In the genomic region with DNA sequence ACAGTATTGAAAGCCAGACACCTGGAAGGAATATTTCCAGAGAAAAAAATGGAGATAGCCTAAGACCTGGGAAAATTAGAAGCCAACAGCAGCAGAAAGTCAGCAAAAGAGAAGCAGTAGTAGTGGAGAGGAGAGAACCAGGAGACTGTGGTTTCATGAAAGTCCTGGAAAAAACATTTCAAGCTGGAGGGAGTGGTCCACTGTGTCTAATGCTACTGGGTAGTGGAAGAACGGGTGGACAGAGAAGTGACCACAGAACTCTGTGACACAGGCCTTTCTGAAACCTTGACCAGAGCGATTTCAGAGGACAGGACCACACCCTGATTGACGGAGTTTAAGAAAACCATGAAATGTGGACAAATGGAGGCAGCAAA, we compare ENCODE assay signal across 17 cellular contexts. TPM values are rescaled to one million over a fixed set of nuclear protein-coding genes. Genes with fewer than 3 reads are reported as not detected.
DNase-seq lines count a peak whose midpoint lies in the region; ATAC-seq and TF ChIP-seq lines count a peak whose summit lies in the region.
"Had no signal": no experiment of that assay in that cellular context is flagged by ENCODE, and none has a peak within 500 bp of the region (broad histone marks: within the 10 kb centered on the region; RNA-seq: fewer than 3 reads in every experiment).

No MANE protein-coding gene starts in this region.

- intact Hi-C loops in activated CD8-positive, alpha-beta T cell treated with anti-CD3 and anti-CD28 coated beads for 36 hours (cut with micrococcal nuclease) = no loop called here
- intact Hi-C loops in spleen (cut with DNase I; ENCODE audit: low total_unique reads) = no loop called here

- ATAC-seq in activated CD8-positive, alpha-beta T cell treated with anti-CD3 and anti-CD28 coated beads, Interleukin-2, amount 10 ng/mL, durations not matched to agents 7 days and 5 days = no peak
- no peak for ATAC-seq in activated CD8-positive, alpha-beta T cell treated with anti-CD3 and anti-CD28 coated beads for 36 hours
- no peak for ATAC-seq in activated naive CD8-positive, alpha-beta T cell treated with anti-CD3 and anti-CD28 coated beads, Interleukin-2, amount 50 U/mL, for 24 hours
- no peak for ATAC-seq in GM18505 (IDR thresholded peaks at IDR 0.05; ENCODE audit: unreplicated experiment)
- ATAC-seq: left ventricle myocardium superior; stimulated activated naive CD8-positive, alpha-beta T cell treated with anti-CD3 and anti-CD28 coated beads, Interleukin-15, Interleukin-2, amounts not matched to agents 100 U/mL and 50 U/mL, for 24 hours had no signal

- peaks cover 17% of the 10 kb centered on the region for H3K9me3 Mint-ChIP-seq in activated CD8-positive, alpha-beta T cell treated with anti-CD3 and anti-CD28 coated beads, Interleukin-2, amount 10 ng/mL, durations not matched to agents 7 days and 5 days (ENCODE audit: insufficient read depth)
- H3K9me3 Mint-ChIP-seq in activated CD8-positive, alpha-beta T cell treated with anti-CD3 and anti-CD28 coated beads for 36 hours = peaks cover 10% of the 10 kb centered on the region
- H3K9me3 Mint-ChIP-seq in IgD-negative memory B cell = peaks cover 4 to 7% (median 6%) of the 10 kb centered on the region in 3 donors
- peaks cover 8% of the 10 kb centered on the region for H3K9me3 Mint-ChIP-seq in activated naive CD8-positive, alpha-beta T cell treated with anti-CD3 and anti-CD28 coated beads, Interleukin-2, amount 50 U/mL, for 24 hours

- H3K4me3 ChIP-seq in spleen = no peak overlapping the region

- CTCF ChIA-PET in activated CD8-positive, alpha-beta T cell treated with anti-CD3 and anti-CD28 coated beads, Interleukin-2, amount 10 ng/mL, durations not matched to agents 7 days and 5 days (lab: Charles Lee) = interaction anchor here (0.7 to 2.7 kb wide), 8 partner anchors 14 to 80 kb away, joined by 3 to 10 read pairs (median 4); partner anchors contain the start of gene SH3BP5
- CTCF ChIA-PET in activated CD8-positive, alpha-beta T cell treated with anti-CD3 and anti-CD28 coated beads for 36 hours (lab: Charles Lee) = interaction anchor here (1.0 to 1.5 kb wide), 5 partner anchors 14 to 80 kb away, joined by 3 to 8 read pairs (median 3); partner anchors contain the start of gene SH3BP5

- TF ChIP-seq CTCF in activated CD8-positive, alpha-beta T cell treated with anti-CD3 and anti-CD28 coated beads for 36 hours (IDR thresholded peaks at IDR 0.05) = no peak
- TF ChIP-seq CTCF in spleen (IDR thresholded peaks at IDR 0.05 in 8 of 11, conservative IDR thresholded peaks at IDR 0.05 in 3 of 11) = no peak

- peak overlapping the region; percentile 21 for H3K27ac Mint-ChIP-seq in activated CD8-positive, alpha-beta T cell treated with anti-CD3 and anti-CD28 coated beads, Interleukin-2, amount 10 ng/mL, durations not matched to agents 7 days and 5 days
- no peak overlapping the region for H3K27ac Mint-ChIP-seq in activated CD8-positive, alpha-beta T cell treated with anti-CD3 and anti-CD28 coated beads for 36 hours
- peak overlapping the region; percentile 87 to 99 (median 91) for H3K27ac Mint-ChIP-seq in IgD-negative memory B cell
- H3K27ac Mint-ChIP-seq in activated naive CD8-positive, alpha-beta T cell treated with anti-CD3 and anti-CD28 coated beads, Interleukin-2, amount 50 U/mL, for 24 hours = peak overlapping the region; percentile 3
- H3K27ac Mint-ChIP-seq: progenitor cell of endocrine pancreas had no signal

- H3K27ac ChIP-seq in spleen = peak overlapping the region in 6 of 8 donors; percentile 2 to 90 (median 80)

- H3K9me3 ChIP-seq in spleen = peaks cover 0 to 29% (median 14%) of the 10 kb centered on the region in 8 donors

- H3K27me3 ChIP-seq in spleen (replicated peaks in 1 of 7) = no peaks in the 10 kb centered on the region

- H3K36me3 ChIP-seq in spleen = no peaks in the 10 kb centered on the region

- POLR2A ChIA-PET in activated CD8-positive, alpha-beta T cell treated with anti-CD3 and anti-CD28 coated beads, Interleukin-2, amount 10 ng/mL, durations not matched to agents 7 days and 5 days (lab: Charles Lee) = no interaction called here
- POLR2A ChIA-PET in activated CD8-positive, alpha-beta T cell treated with anti-CD3 and anti-CD28 coated beads for 36 hours (lab: Charles Lee) = interaction anchor here (1.2 kb wide), 2 partner anchors 8 to 152 kb away, joined by 3 to 4 read pairs; no protein-coding TSS in a partner anchor

- TF ChIP-seq POLR2A in spleen (IDR thresholded peaks at IDR 0.05) (no peak), GM18505 (IDR thresholded peaks at IDR 0.05; ENCODE audit: borderline replicate concordance, extremely low read depth, insufficient read depth, insufficient read length) (no peak)

- peaks cover 14% of the 10 kb centered on the region for H3K27me3 Mint-ChIP-seq in activated CD8-positive, alpha-beta T cell treated with anti-CD3 and anti-CD28 coated beads, Interleukin-2, amount 10 ng/mL, durations not matched to agents 7 days and 5 days (ENCODE audit: low read depth)
- H3K27me3 Mint-ChIP-seq in activated CD8-positive, alpha-beta T cell treated with anti-CD3 and anti-CD28 coated beads for 36 hours = no peaks in the 10 kb centered on the region
- H3K27me3 Mint-ChIP-seq in IgD-negative memory B cell = peaks cover 5% of the 10 kb centered on the region
- H3K27me3 Mint-ChIP-seq in activated naive CD8-positive, alpha-beta T cell treated with anti-CD3 and anti-CD28 coated beads, Interleukin-2, amount 50 U/mL, for 24 hours = no peaks in the 10 kb centered on the region
- H3K27me3 Mint-ChIP-seq: progenitor cell of endocrine pancreas had no signal

- H3K36me3 Mint-ChIP-seq in activated CD8-positive, alpha-beta T cell treated with anti-CD3 and anti-CD28 coated beads, Interleukin-2, amount 10 ng/mL, durations not matched to agents 7 days and 5 days (ENCODE audit: low read depth) = peaks cover 8% of the 10 kb centered on the region
- peaks cover 2% of the 10 kb centered on the region for H3K36me3 Mint-ChIP-seq in activated CD8-positive, alpha-beta T cell treated with anti-CD3 and anti-CD28 coated beads for 36 hours (ENCODE audit: low read depth)
- peaks cover 8% of the 10 kb centered on the region for H3K36me3 Mint-ChIP-seq in IgD-negative memory B cell
- peaks cover 2% of the 10 kb centered on the region for H3K36me3 Mint-ChIP-seq in activated naive CD8-positive, alpha-beta T cell treated with anti-CD3 and anti-CD28 coated beads, Interleukin-2, amount 50 U/mL, for 24 hours (ENCODE audit: low read depth)

- peaks cover 34% of the 10 kb centered on the region for H3K4me1 Mint-ChIP-seq in activated CD8-positive, alpha-beta T cell treated with anti-CD3 and anti-CD28 coated beads, Interleukin-2, amount 10 ng/mL, durations not matched to agents 7 days and 5 days (ENCODE audit: low read depth)
- peaks cover 28% of the 10 kb centered on the region for H3K4me1 Mint-ChIP-seq in activated CD8-positive, alpha-beta T cell treated with anti-CD3 and anti-CD28 coated beads for 36 hours (ENCODE audit: low read depth)
- peaks cover 48 to 54% (median 52%) of the 10 kb centered on the region in 3 donors for H3K4me1 Mint-ChIP-seq in IgD-negative memory B cell
- H3K4me1 Mint-ChIP-seq in activated naive CD8-positive, alpha-beta T cell treated with anti-CD3 and anti-CD28 coated beads, Interleukin-2, amount 50 U/mL, for 24 hours = peaks cover 29% of the 10 kb centered on the region

- DNase-seq in activated CD8-positive, alpha-beta T cell treated with anti-CD3 and anti-CD28 coated beads, Interleukin-2, amount 10 ng/mL, durations not matched to agents 7 days and 5 days = no peak
- DNase-seq in activated CD8-positive, alpha-beta T cell treated with anti-CD3 and anti-CD28 coated beads for 36 hours = no peak
- DNase-seq in activated naive CD8-positive, alpha-beta T cell treated with anti-CD3 and anti-CD28 coated beads, Interleukin-2, amount 50 U/mL, for 24 hours = no peak
- DNase-seq in spleen (no peak), cerebellar cortex (ENCODE audit: low spot score) (no peak), mucosa of gallbladder (ENCODE audit: low spot score) (no peak)
- DNase-seq: activated CD4-positive, alpha-beta T cell treated with anti-CD3 and anti-CD28 coated beads for 48 hours; GOT3; KG1; left ventricle myocardium superior; NCI-H1092 treated with DMSO at 0.1 percent for 48 hours; NCI-H748 treated with DMSO at 0.1 percent for 48 hours; stimulated activated naive CD8-positive, alpha-beta T cell treated with anti-CD3 and anti-CD28 coated beads, Interleukin-15, Interleukin-2, amounts not matched to agents 100 U/mL and 50 U/mL, for 24 hours; SW 1271 had no signal

- H3K4me3 Mint-ChIP-seq in activated CD8-positive, alpha-beta T cell treated with anti-CD3 and anti-CD28 coated beads, Interleukin-2, amount 10 ng/mL, durations not matched to agents 7 days and 5 days = no peak overlapping the region
- no peak overlapping the region for H3K4me3 Mint-ChIP-seq in activated CD8-positive, alpha-beta T cell treated with anti-CD3 and anti-CD28 coated beads for 36 hours
- peak overlapping the region in 3 of 4 donors; percentile 9 to 90 (median 9) for H3K4me3 Mint-ChIP-seq in IgD-negative memory B cell
- H3K4me3 Mint-ChIP-seq in activated naive CD8-positive, alpha-beta T cell treated with anti-CD3 and anti-CD28 coated beads, Interleukin-2, amount 50 U/mL, for 24 hours = no peak overlapping the region

- 68 to 86% (median 75%) methylated on average over 3 of the region's 3 CpGs for WGBS in spleen, 5 donors

- H3K4me1 ChIP-seq in spleen = peaks cover 2 to 62% (median 43%) of the 10 kb centered on the region in 6 donors

RNA-seq across cellular contexts. Expression of gene SH3BP5, which starts 15.3 kb away (rescaled TPM):
- total RNA-seq in activated CD8-positive, alpha-beta T cell treated with anti-CD3 and anti-CD28 coated beads, Interleukin-2, amount 10 ng/mL, durations not matched to agents 7 days and 5 days = 10 to 100 TPM; 12.6 to 15.0 TPM
- 1 to 10 TPM; 2.0 to 2.4 TPM for total RNA-seq in activated CD8-positive, alpha-beta T cell treated with anti-CD3 and anti-CD28 coated beads for 36 hours
- 117 TPM for polyA plus RNA-seq in IgD-negative memory B cell
- total RNA-seq in spleen = 10 to 100 TPM; 46.6 to 75.0 (median 62.3) TPM
- polyA plus RNA-seq in spleen = 10 to 100 TPM; 36.4 to 46.0 (median 39.7) TPM
- 60.4 TPM for total RNA-seq in mucosa of gallbladder

Comparison
In these comparisons a context has a peak if more than half of its experiments do, and no peak if none do; other contexts are left out.
1. H3K4me3 Mint-ChIP-seq: peak in IgD-negative memory B cell (3 of 4); none in activated CD8-positive, alpha-beta T cell treated with anti-CD3 and anti-CD28 coated beads, Interleukin-2, amount 10 ng/mL, durations not matched to agents 7 days and 5 days (single experiment), activated CD8-positive, alpha-beta T cell treated with anti-CD3 and anti-CD28 coated beads for 36 hours (single experiment) and activated naive CD8-positive, alpha-beta T cell treated with anti-CD3 and anti-CD28 coated beads, Interleukin-2, amount 50 U/mL, for 24 hours (single experiment).